Comparison of ENCODE assay signal across 39 cellular contexts in genomic region chr5:173205921-173206320, GRCh38. TPM values are rescaled to one million over a fixed set of nuclear protein-coding genes. Genes with fewer than 3 reads are reported as not detected.
"Had no signal": no experiment of that assay in that cellular context is flagged by ENCODE, and none has a peak within 500 bp of the region (broad histone marks: within the 10 kb centered on the region; RNA-seq: fewer than 3 reads in every experiment).

No MANE protein-coding gene starts in this region.

- H3K9me3 ChIP-seq: adrenal gland, body of pancreas, colonic mucosa, esophagus squamous epithelium, gastroesophageal sphincter had no signal

- FAIRE-seq: endometrium, endothelial cell of umbilical vein had no signal

- H3K4me1 Mint-ChIP-seq: activated B cell treated with CpG ODN at 0.5 μM for 24 hours; activated naive CD4-positive, alpha-beta T cell treated with anti-CD3 and anti-CD28 coated beads, Interleukin-2, amount 50 U/mL, for 24 hours; activated naive CD8-positive, alpha-beta T cell treated with anti-CD3 and anti-CD28 coated beads for 36 hours; activated naive CD8-positive, alpha-beta T cell treated with anti-CD3 and anti-CD28 coated beads, Interleukin-2, amount 50 U/mL, for 24 hours had no signal

- H3K27me3 ChIP-seq: adrenal gland, body of pancreas, colonic mucosa had no signal

- DNase-seq: activated B cell treated with CpG ODN at 0.5 μM for 24 hours; activated CD4-positive, alpha-beta T cell treated with anti-CD3 and anti-CD28 coated beads for 48 hours; activated CD4-positive, alpha-beta T cell treated with anti-CD3 and anti-CD28 coated beads, Interleukin-2, amount 50 U/mL, for 1 hour; activated CD4-positive, alpha-beta T cell treated with anti-CD3 and anti-CD28 coated beads, Interleukin-2, amount 50 U/mL, for 48 hours; activated CD8-positive, alpha-beta memory T cell treated with anti-CD3 and anti-CD28 coated beads, Interleukin-2, amount 10 ng/mL, durations not matched to agents 7 days and 5 days; activated CD8-positive, alpha-beta memory T cell treated with anti-CD3 and anti-CD28 coated beads, Interleukin-2, amount 50 U/mL, for 4 hours; activated CD8-positive, alpha-beta T cell treated with anti-CD3 and anti-CD28 coated beads, Interleukin-2, amount 10 ng/mL, durations not matched to agents 7 days and 5 days; activated effector memory CD4-positive, alpha-beta T cell treated with anti-CD3 and anti-CD28 coated beads, Interleukin-2, amount 50 U/mL, for 16 hours; activated naive CD4-positive, alpha-beta T cell treated with anti-CD3 and anti-CD28 coated beads for 36 hours; activated naive CD8-positive, alpha-beta T cell treated with anti-CD3 and anti-CD28 coated beads for 36 hours; activated naive CD8-positive, alpha-beta T cell treated with anti-CD3 and anti-CD28 coated beads, Interleukin-2, amount 50 U/mL, for 24 hours; activated T-cell treated with anti-CD3 and anti-CD28 coated beads, Interleukin-2, amount 50 U/mL, for 1 hour; activated T-cell treated with anti-CD3 and anti-CD28 coated beads, Interleukin-2, amount 50 U/mL, for 48 hours; adrenal gland; amygdala; aorta; body of pancreas; central memory CD4-positive, alpha-beta T cell; cerebellar nuclear complex; colonic mucosa; effector CD8-positive, alpha-beta T cell; esophagus squamous epithelium; foreskin melanocyte; T-helper 1 cell; T-helper 17 cell; T1000; WERI-Rb-1 had no signal

- H3K4me1 ChIP-seq: body of pancreas, colonic mucosa, gastroesophageal sphincter had no signal

- H3K4me3 ChIP-seq: adrenal gland, body of pancreas, colonic mucosa, esophagus squamous epithelium, gastroesophageal sphincter had no signal

- H3K27ac Mint-ChIP-seq: activated B cell treated with CpG ODN at 0.5 μM for 24 hours; activated CD8-positive, alpha-beta memory T cell treated with anti-CD3 and anti-CD28 coated beads, Interleukin-2, amount 10 ng/mL, durations not matched to agents 7 days and 5 days; activated CD8-positive, alpha-beta T cell treated with anti-CD3 and anti-CD28 coated beads, Interleukin-2, amount 10 ng/mL, durations not matched to agents 7 days and 5 days; activated naive CD4-positive, alpha-beta T cell treated with anti-CD3 and anti-CD28 coated beads for 36 hours; activated naive CD4-positive, alpha-beta T cell treated with anti-CD3 and anti-CD28 coated beads, Interleukin-2, amount 50 U/mL, for 24 hours; activated naive CD8-positive, alpha-beta T cell treated with anti-CD3 and anti-CD28 coated beads for 36 hours; activated naive CD8-positive, alpha-beta T cell treated with anti-CD3 and anti-CD28 coated beads, Interleukin-2, amount 50 U/mL, for 24 hours; activated T-helper 1 cell treated with anti-CD3 and anti-CD28 coated beads, Interleukin-12 subunit alpha, Interleukin-12 subunit beta, Interleukin-2, Interleukin-4 antibody, amounts not matched to agents 30 ng/mL and 10 ng/mL and 1 ng/mL, durations not matched to agents 14 hours and 24 hours and 36 hours; activated T-helper 2 cell treated with anti-CD3 and anti-CD28 coated beads, Interferon-gamma antibody, Interleukin-2, Interleukin-4, amounts not matched to agents 10 μg/mL and 5 μg/mL and 100 μg/mL, durations not matched to agents 14 hours and 24 hours and 36 hours; T-helper 17 cell; T-helper 2 cell treated with Interferon-gamma antibody and Interleukin-4, amounts not matched to agents 5 μg/mL and 100 μg/mL, for 36 hours had no signal

- H3K36me3 ChIP-seq: adrenal gland, colonic mucosa, esophagus squamous epithelium, gastroesophageal sphincter, WERI-Rb-1 had no signal

- H3K27ac ChIP-seq: adrenal gland, body of pancreas, colonic mucosa, epithelial cell of prostate, esophagus squamous epithelium, gastroesophageal sphincter, WERI-Rb-1 had no signal

- H3K9me3 Mint-ChIP-seq: activated B cell treated with CpG ODN at 0.5 μM for 24 hours; activated naive CD4-positive, alpha-beta T cell treated with anti-CD3 and anti-CD28 coated beads for 36 hours; activated naive CD4-positive, alpha-beta T cell treated with anti-CD3 and anti-CD28 coated beads, Interleukin-2, amount 50 U/mL, for 24 hours; activated naive CD8-positive, alpha-beta T cell treated with anti-CD3 and anti-CD28 coated beads for 36 hours; activated naive CD8-positive, alpha-beta T cell treated with anti-CD3 and anti-CD28 coated beads, Interleukin-2, amount 50 U/mL, for 24 hours; activated T-helper 1 cell treated with anti-CD3 and anti-CD28 coated beads, Interleukin-12 subunit alpha, Interleukin-12 subunit beta, Interleukin-2, Interleukin-4 antibody, amounts not matched to agents 30 ng/mL and 10 ng/mL and 1 ng/mL, durations not matched to agents 14 hours and 24 hours and 36 hours; activated T-helper 2 cell treated with anti-CD3 and anti-CD28 coated beads, Interferon-gamma antibody, Interleukin-2, Interleukin-4, amounts not matched to agents 10 μg/mL and 5 μg/mL and 100 μg/mL, durations not matched to agents 14 hours and 24 hours and 36 hours; T-helper 2 cell treated with Interferon-gamma antibody and Interleukin-4, amounts not matched to agents 5 μg/mL and 100 μg/mL, for 36 hours had no signal

- H3K4me3 Mint-ChIP-seq: activated B cell treated with CpG ODN at 0.5 μM for 24 hours; activated CD8-positive, alpha-beta memory T cell treated with anti-CD3 and anti-CD28 coated beads, Interleukin-2, amount 10 ng/mL, durations not matched to agents 7 days and 5 days; activated CD8-positive, alpha-beta T cell treated with anti-CD3 and anti-CD28 coated beads, Interleukin-2, amount 10 ng/mL, durations not matched to agents 7 days and 5 days; activated naive CD4-positive, alpha-beta T cell treated with anti-CD3 and anti-CD28 coated beads for 36 hours; activated naive CD4-positive, alpha-beta T cell treated with anti-CD3 and anti-CD28 coated beads, Interleukin-2, amount 50 U/mL, for 24 hours; activated naive CD8-positive, alpha-beta T cell treated with anti-CD3 and anti-CD28 coated beads for 36 hours; activated naive CD8-positive, alpha-beta T cell treated with anti-CD3 and anti-CD28 coated beads, Interleukin-2, amount 50 U/mL, for 24 hours; activated T-helper 1 cell treated with anti-CD3 and anti-CD28 coated beads, Interleukin-12 subunit alpha, Interleukin-12 subunit beta, Interleukin-2, Interleukin-4 antibody, amounts not matched to agents 30 ng/mL and 10 ng/mL and 1 ng/mL, durations not matched to agents 14 hours and 24 hours and 36 hours; T-helper 17 cell; T-helper 2 cell treated with Interferon-gamma antibody and Interleukin-4, amounts not matched to agents 5 μg/mL and 100 μg/mL, for 36 hours had no signal

- ATAC-seq: activated CD4-positive, CD25-positive, alpha-beta regulatory T cell treated with anti-CD3 and anti-CD28 coated beads, Interleukin-2, amount 50 U/mL, for 24 hours; activated CD8-positive, alpha-beta memory T cell treated with anti-CD3 and anti-CD28 coated beads, Interleukin-2, amount 10 ng/mL, durations not matched to agents 7 days and 5 days; activated CD8-positive, alpha-beta T cell treated with anti-CD3 and anti-CD28 coated beads, Interleukin-2, amount 10 ng/mL, durations not matched to agents 7 days and 5 days; activated naive CD8-positive, alpha-beta T cell treated with anti-CD3 and anti-CD28 coated beads, Interleukin-2, amount 50 U/mL, for 24 hours; body of pancreas; gastroesophageal sphincter; T-helper 17 cell had no signal

- H3K36me3 Mint-ChIP-seq: activated CD8-positive, alpha-beta memory T cell treated with anti-CD3 and anti-CD28 coated beads, Interleukin-2, amount 10 ng/mL, durations not matched to agents 7 days and 5 days; activated naive CD4-positive, alpha-beta T cell treated with anti-CD3 and anti-CD28 coated beads, Interleukin-2, amount 50 U/mL, for 24 hours; activated naive CD8-positive, alpha-beta T cell treated with anti-CD3 and anti-CD28 coated beads for 36 hours had no signal

RNA-seq across cellular contexts. Expression of gene NKX2-5, which starts 29.1 kb away (rescaled TPM):
- total RNA-seq: activated B cell treated with CpG ODN at 0.5 μM for 24 hours; activated CD8-positive, alpha-beta memory T cell treated with anti-CD3 and anti-CD28 coated beads for 36 hours; activated CD8-positive, alpha-beta memory T cell treated with anti-CD3 and anti-CD28 coated beads, Interleukin-2, amount 10 ng/mL, durations not matched to agents 7 days and 5 days; activated CD8-positive, alpha-beta T cell treated with anti-CD3 and anti-CD28 coated beads, Interleukin-2, amount 10 ng/mL, durations not matched to agents 7 days and 5 days; activated naive CD4-positive, alpha-beta T cell treated with anti-CD3 and anti-CD28 coated beads for 36 hours; activated T-helper 1 cell treated with anti-CD3 and anti-CD28 coated beads, Interleukin-12 subunit alpha, Interleukin-12 subunit beta, Interleukin-2, Interleukin-4 antibody, amounts not matched to agents 30 ng/mL and 10 ng/mL and 1 ng/mL, durations not matched to agents 14 hours and 24 hours and 36 hours; activated T-helper 2 cell treated with anti-CD3 and anti-CD28 coated beads, Interferon-gamma antibody, Interleukin-2, Interleukin-4, amounts not matched to agents 10 μg/mL and 5 μg/mL and 100 μg/mL, durations not matched to agents 14 hours and 24 hours and 36 hours; adrenal gland; aorta; body of pancreas; colonic mucosa; endothelial cell of umbilical vein; esophagus squamous epithelium; fibroblast of lung; gastroesophageal sphincter; glomerular endothelial cell; T-helper 17 cell had no signal
- polyA plus RNA-seq: endothelial cell of umbilical vein, fibroblast of lung had no signal
